1 cellular context compared by ENCODE assay signal in the genomic region with DNA sequence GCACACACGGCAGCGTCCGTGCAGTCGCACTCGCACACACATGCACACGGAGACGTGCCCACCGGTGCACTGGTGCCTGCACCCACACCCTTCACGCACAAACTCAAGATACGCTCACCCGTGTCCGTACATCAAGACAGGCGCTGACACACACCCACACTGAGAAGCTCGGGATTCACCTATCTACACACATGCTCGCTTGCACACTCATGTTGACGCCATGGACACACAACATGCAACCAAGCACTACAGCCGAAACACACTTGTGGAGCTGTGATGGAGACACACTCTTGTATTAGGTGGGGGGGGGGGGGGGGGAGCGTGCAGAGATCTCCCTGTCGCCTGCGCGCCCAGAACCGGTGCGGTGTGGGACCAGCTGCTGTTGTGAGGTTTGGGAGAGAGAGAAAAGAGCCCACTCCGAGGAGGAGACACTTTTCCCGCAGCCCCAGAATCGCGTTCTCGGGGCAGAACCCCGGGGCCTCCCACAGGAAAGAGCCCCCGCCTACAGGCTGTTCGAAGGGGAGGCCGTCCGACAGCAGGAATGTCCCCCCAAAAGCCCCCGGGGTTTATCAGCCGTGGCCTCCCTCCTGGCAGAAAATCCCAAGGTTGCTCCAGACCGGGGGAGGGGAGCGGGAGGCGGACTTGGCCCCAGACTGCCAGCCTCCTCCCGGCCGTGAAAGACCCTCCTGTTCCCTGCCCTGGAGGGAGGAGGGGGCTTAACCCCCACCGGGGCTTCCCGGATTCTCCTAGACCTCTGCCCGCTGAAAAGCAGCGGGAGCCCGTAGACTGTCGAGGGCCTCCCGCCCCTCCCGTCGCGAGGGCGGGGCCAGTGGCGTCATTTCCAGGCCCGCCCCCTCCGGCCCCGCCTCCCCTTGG.
TF ChIP-seq lines count a peak whose summit lies in the region.

No MANE protein-coding gene starts in this region.

TF ChIP-seq in A549, 52 proteins besides CTCF, POLR2A, EP300 and RAD21 (continued from another document):
- peak; percentile 100 for TF ChIP-seq MAZ (IDR thresholded peaks at IDR 0.05; ENCODE audit: borderline replicate concordance, low read depth, low read length)
- TF ChIP-seq, protein P1, sequence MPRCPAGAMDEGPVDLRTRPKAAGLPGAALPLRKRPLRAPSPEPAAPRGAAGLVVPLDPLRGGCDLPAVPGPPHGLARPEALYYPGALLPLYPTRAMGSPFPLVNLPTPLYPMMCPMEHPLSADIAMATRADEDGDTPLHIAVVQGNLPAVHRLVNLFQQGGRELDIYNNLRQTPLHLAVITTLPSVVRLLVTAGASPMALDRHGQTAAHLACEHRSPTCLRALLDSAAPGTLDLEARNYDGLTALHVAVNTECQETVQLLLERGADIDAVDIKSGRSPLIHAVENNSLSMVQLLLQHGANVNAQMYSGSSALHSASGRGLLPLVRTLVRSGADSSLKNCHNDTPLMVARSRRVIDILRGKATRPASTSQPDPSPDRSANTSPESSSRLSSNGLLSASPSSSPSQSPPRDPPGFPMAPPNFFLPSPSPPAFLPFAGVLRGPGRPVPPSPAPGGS (IDR thresholded peaks at IDR 0.05): no peak
- no peak for TF ChIP-seq ZC3H11A (IDR thresholded peaks at IDR 0.05)
